In genomic region chr4:140153419-140153743, GRCh38 we compare ENCODE assay signal across 8 cellular contexts. TPM values are rescaled to one million over a fixed set of nuclear protein-coding genes. Genes with fewer than 3 reads are reported as not detected.
DNase-seq lines count a peak whose midpoint lies in the region; ATAC-seq, FAIRE-seq and TF ChIP-seq lines count a peak whose summit lies in the region.

No MANE protein-coding gene starts in this region.

- WGBS in K562 (ENCODE audit: insufficient coverage, low coverage, missing lambda C conversion rate) = under 1% methylated on average over 13 of the region's 15 CpGs
- WGBS in upper lobe of left lung, 2 donors = 0 to 1% methylated on average over 15 of the region's 15 CpGs

- H3K36me3 ChIP-seq in cardiac muscle cell (no peaks in the 10 kb centered on the region), K562 (ENCODE audit: control insufficient read depth, insufficient read depth, low read length) (no peaks in the 10 kb centered on the region), upper lobe of left lung (no peaks in the 10 kb centered on the region)

- peak overlapping the region; percentile 78 for H3K4me2 ChIP-seq in K562 (ENCODE audit: insufficient read depth, low read length)

- no peaks in the 10 kb centered on the region for H3K9me3 ChIP-seq in cardiac muscle cell (ENCODE audit: low read depth)
- no peaks in the 10 kb centered on the region for H3K9me3 ChIP-seq in K562 (replicated peaks; ENCODE audit: control insufficient read depth, insufficient read depth, low read depth, low read length)
- H3K9me3 ChIP-seq in upper lobe of left lung = no peaks in the 10 kb centered on the region

- no peak for FAIRE-seq in K562 (lab: Jason Lieb, UNC)

- intact Hi-C loops in cardiac septum (cut with DNase I) = loop anchor here (5.0 kb wide), 4 partner anchors 141 to 336 kb away; no protein-coding TSS in a partner anchor
- intact Hi-C loops in K562 (cut with micrococcal nuclease) = loop anchor here (5.0 kb wide), 2 partner anchors 101 to 486 kb away; partner anchors contain the start of gene MGST2

- no peak for ATAC-seq in K562
- no peak for ATAC-seq in upper lobe of left lung (ENCODE audit: low FRiP score in 2 of 2)
- no peak for ATAC-seq in GM18909 (IDR thresholded peaks at IDR 0.05; ENCODE audit: poor library complexity, unreplicated experiment)

- TSS peak; percentile 69 for BruUV-seq in K562 (replicated peaks; lab: Mats Ljungman, UMichigan)

- POLR2A ChIA-PET in K562 (lab: Yijun Ruan, JAX) = interaction anchor here (1.3 kb wide), 1 partner anchor 42 kb away, joined by 3 read pairs; no protein-coding TSS in a partner anchor

- TF ChIP-seq POLR2A in K562 (conservative IDR thresholded peaks at IDR 0.05) (no peak), upper lobe of left lung (IDR thresholded peaks at IDR 0.05) (no peak)

- H3K9ac ChIP-seq in K562 (ENCODE audit: insufficient read depth in 1 of 2, low read depth in 2 of 2, low read length in 2 of 2) = peak overlapping the region; percentile 64 to 85; a peak in 2 of 4 replicates

- DNase-seq in cardiac muscle cell (ENCODE audit: low read depth in 1 of 2, low spot score in 1 of 2) (no peak), cardiac septum (ENCODE audit: low spot score) (no peak), K562 (ENCODE audit: extremely low read depth in 1 of 4, low spot score in 3 of 4) (no peak), medulla oblongata (ENCODE audit: extremely low spot score) (peak; percentile 46), upper lobe of left lung (no peak), NCI-H2107 (lab: John Stamatoyannopoulos, UW) (no peak)
- DNase-seq in stimulated activated CD4-positive, alpha-beta T cell treated with anti-CD3 and anti-CD28 coated beads, Interleukin-2, amount 100 ng/mL, for 48 hours = no peak

- H3K79me2 ChIP-seq in K562 (ENCODE audit: control insufficient read depth, insufficient read depth, low read length) = no peaks in the 10 kb centered on the region

- no peaks in the 10 kb centered on the region for H3K9me1 ChIP-seq in K562 (ENCODE audit: control insufficient read depth, insufficient read depth, low read length)

- in situ Hi-C loops in K562 (cut with MboI) = no loop called here

- no peak for TF ChIP-seq CTCF in cardiac muscle cell (IDR thresholded peaks at IDR 0.05; ENCODE audit: low read depth, low read length)
- TF ChIP-seq CTCF in K562 (IDR thresholded peaks at IDR 0.05 in 2 of 3, conservative IDR thresholded peaks at IDR 0.05 in 1 of 3; ENCODE audit: insufficient read depth in 2 of 3, low read depth in 1 of 3, low read length in 3 of 3) = no peak
- TF ChIP-seq CTCF in upper lobe of left lung (IDR thresholded peaks at IDR 0.05) = no peak

- TF ChIP-seq EP300 in K562 (IDR thresholded peaks at IDR 0.05; ENCODE audit: low read length) (no peak), upper lobe of left lung (IDR thresholded peaks at IDR 0.05) (no peak)

- H3K27ac ChIP-seq in cardiac muscle cell (peak overlapping the region; percentile 92), K562 (ENCODE audit: extremely low read depth, low read depth, low read length) (no peak overlapping the region), upper lobe of left lung (peak overlapping the region; percentile 99)

- H2AFZ ChIP-seq in K562 (ENCODE audit: low read depth, low read length) = peak overlapping the region; percentile 84

- H3K4me1 ChIP-seq in cardiac muscle cell (ENCODE audit: low read depth) (peaks cover 16% of the 10 kb centered on the region), K562 (replicated peaks in 1 of 2; ENCODE audit: control insufficient read depth in 2 of 2, insufficient read depth in 2 of 2, low read length in 2 of 2) (peaks cover 0 to 33% of the 10 kb centered on the region in 2 experiments; a peak in 3 of 5 replicates), upper lobe of left lung (peaks cover 5 to 24% (median 9%) of the 10 kb centered on the region in 4 donors)

- H4K20me1 ChIP-seq in K562 (replicated peaks; ENCODE audit: control insufficient read depth, insufficient read depth, low read length) = no peaks in the 10 kb centered on the region

- no peak for TF ChIP-seq RAD21 in K562 (CRISPR knock-in tag; conservative IDR thresholded peaks at IDR 0.05 in 1 of 2, IDR thresholded peaks at IDR 0.05 in 1 of 2)

- CTCF ChIA-PET in K562 (lab: Yijun Ruan, JAX; ENCODE audit: low intra/inter-chr PET ratio) = no interaction called here

- H3K27me3 ChIP-seq in cardiac muscle cell = no peaks in the 10 kb centered on the region
- peaks cover 7 to 22% of the 10 kb centered on the region in 2 experiments; a peak in 3 of 5 replicates for H3K27me3 ChIP-seq in K562 (ENCODE audit: control insufficient read depth in 2 of 2, insufficient read depth in 2 of 2, low read length in 2 of 2)
- H3K27me3 ChIP-seq in upper lobe of left lung = no peaks in the 10 kb centered on the region

- peak overlapping the region; percentile 64 for H3K4me3 ChIP-seq in cardiac muscle cell
- H3K4me3 ChIP-seq in K562 = peak overlapping the region; percentile 61
- H3K4me3 ChIP-seq in upper lobe of left lung = peak overlapping the region; percentile 63 to 88 (median 78)

TF ChIP-seq in K562, 482 proteins besides CTCF, POLR2A, EP300 and RAD21:
- TF ChIP-seq CBX2 (IDR thresholded peaks at IDR 0.05; ENCODE audit: insufficient read depth, low read length, poor library complexity, severe bottlenecking) = peak; percentile 47
- no peak for TF ChIP-seq TCF7 (IDR thresholded peaks at IDR 0.05; ENCODE audit: borderline replicate concordance)
- TF ChIP-seq SAP30 (IDR thresholded peaks at IDR 0.05; ENCODE audit: borderline replicate concordance, insufficient read depth, low read depth, low read length, poor library complexity, severe bottlenecking) = peak; percentile 8
- no peak for TF ChIP-seq HNRNPL (IDR thresholded peaks at IDR 0.05; ENCODE audit: low read depth, low read length)
- no peak for TF ChIP-seq KDM2B (CRISPR knock-in tag; IDR thresholded peaks at IDR 0.05)
- no peak for TF ChIP-seq CHAMP1 (IDR thresholded peaks at IDR 0.05)
- TF ChIP-seq SIX5 (IDR thresholded peaks at IDR 0.05; ENCODE audit: borderline replicate concordance in 1 of 2, insufficient read depth in 1 of 2, low read depth in 1 of 2, low read length in 2 of 2) = no peak
- TF ChIP-seq JUND (IDR thresholded peaks at IDR 0.05; ENCODE audit: borderline replicate concordance, low read depth, low read length) = no peak
- no peak for TF ChIP-seq JUND (tag; IDR thresholded peaks at IDR 0.05; ENCODE audit: borderline replicate concordance, low read depth, low read length)
- no peak for TF ChIP-seq FOXK1 (CRISPR knock-in tag; IDR thresholded peaks at IDR 0.05; ENCODE audit: borderline replicate concordance)

RNA-seq across cellular contexts. Expression of gene MAML3, which starts 0.6 kb away (rescaled TPM):
- total RNA-seq in cardiac muscle cell = 18.0 and 22.8 TPM in 2 replicates
- polyA plus RNA-seq in cardiac muscle cell = 7.8 and 9.6 TPM in 2 replicates
- 4.1 TPM for total RNA-seq in cardiac septum
- 1.0 and 1.6 TPM in 2 replicates for total RNA-seq in K562 (2011; cell fraction: chromatin; rRNA removed; ENCODE audit: low replicate concordance)
- 0.33 and 0.79 TPM in 2 replicates for total RNA-seq in K562 (2011; cell fraction: nucleolus; rRNA removed)
- 0.66 and 1.6 TPM in 2 replicates for total RNA-seq in K562 (2011; cell fraction: nucleoplasm; rRNA removed)
- 0.33 and 0.36 TPM in 2 replicates for total RNA-seq in K562 (2014; rRNA removed)
- total RNA-seq in K562 (2014; rRNA removed; fragmentation: Illumina TruSeq; extraction: Trizol) = 0.22 and 0.25 TPM in 2 replicates
- 0.22 and 0.23 TPM in 2 replicates for total RNA-seq in K562 (2015; rRNA removed; fragmentation: Illumina TruSeq; extraction: Trizol)
- 0.55 and 0.58 TPM in 2 replicates for total RNA-seq in K562 (2021)
- polyA plus RNA-seq in K562 (2011; rRNA removed) = 0.13 and 0.19 TPM in 2 replicates
- polyA plus RNA-seq in K562 (2011; cell fraction: cytosol; rRNA removed) = 0.15 and 0.55 TPM in 2 replicates
- polyA plus RNA-seq in K562 (2011; cell fraction: nucleus; rRNA removed) = 0.15 and 0.54 TPM in 2 replicates
- polyA plus RNA-seq in K562 (2012) = 0.33 and 0.83 TPM in 2 replicates
- polyA plus RNA-seq in K562 (2014; fragmentation: Illumina TruSeq; extraction: Trizol) = 0.30 and 0.72 TPM in 2 replicates
- polyA plus RNA-seq in K562 (2014; fragmentation: Nextera tagmentation; extraction: Ambion mirVana) = under 1 TPM; 0.01 to 0.06 TPM
- polyA plus RNA-seq in K562 (2014; rRNA removed) = 0.20 and 0.36 TPM in 2 replicates
- polyA minus RNA-seq in K562 (2011; rRNA and poly(A)+ RNA removed) = 0.25 and 0.63 TPM in 2 replicates
- polyA minus RNA-seq in K562 (2011; cell fraction: cytosol; rRNA and poly(A)+ RNA removed) = 0.48 TPM in 1 of 2 replicates, not detected in the other
- polyA minus RNA-seq in K562 (2011; cell fraction: nucleus; rRNA and poly(A)+ RNA removed) = 0.44 and 0.94 TPM in 2 replicates
- total RNA-seq in upper lobe of left lung = 10 to 100 TPM in 5 of 6 donors, 1 to 10 TPM in 1; 9.6 to 31.4 (median 14.5) TPM
